Comparison of ENCODE assay signal across 20 cellular contexts in genomic region chr4:121778991-121779628, GRCh38. TPM values are rescaled to one million over a fixed set of nuclear protein-coding genes. Genes with fewer than 3 reads are reported as not detected.
"Had no signal": no experiment of that assay in that cellular context is flagged by ENCODE, and none has a peak within 500 bp of the region (broad histone marks: within the 10 kb centered on the region; RNA-seq: fewer than 3 reads in every experiment).

No MANE protein-coding gene starts in this region.

- H3K27me3 ChIP-seq: sigmoid colon had no signal

- H3K4me1 ChIP-seq: sigmoid colon had no signal

- H3K27ac ChIP-seq: epithelial cell of prostate, sigmoid colon had no signal

- H3K36me3 ChIP-seq: sigmoid colon had no signal

- ATAC-seq: activated T-helper 17 cell treated with anti-CD3 and anti-CD28 coated beads, Interleukin-2, amount 50 U/mL, for 72 hours; effector memory CD8-positive, alpha-beta T cell; naive thymus-derived CD8-positive, alpha-beta T cell; T-helper 17 cell had no signal

- DNase-seq: activated CD4-positive, alpha-beta T cell treated with anti-CD3 and anti-CD28 coated beads, Interleukin-2, amount 10 ng/mL, durations not matched to agents 7 days and 5 days; activated CD4-positive, CD25-positive, alpha-beta regulatory T cell; activated CD8-positive, alpha-beta memory T cell treated with anti-CD3 and anti-CD28 coated beads for 24 hours; activated naive CD4-positive, alpha-beta T cell treated with anti-CD3 and anti-CD28 coated beads for 36 hours; central memory CD4-positive, alpha-beta T cell; effector memory CD8-positive, alpha-beta T cell; hypothalamus; kidney glomerular epithelial cell; mammary epithelial cell; naive thymus-derived CD8-positive, alpha-beta T cell; nucleus accumbens; sigmoid colon; stimulated activated CD4-positive, alpha-beta T cell treated with anti-CD3 and anti-CD28 coated beads, Interleukin-2, amount 100 ng/mL, for 48 hours; stimulated activated CD8-positive, alpha-beta memory T cell treated with anti-CD3 and anti-CD28 coated beads, Interleukin-4, amount 100 ng/mL, for 48 hours; T-helper 17 cell had no signal

- H3K4me3 ChIP-seq: sigmoid colon had no signal

- H3K9me3 ChIP-seq: sigmoid colon had no signal

RNA-seq across cellular contexts. Expression of gene SMIM43, which starts 14.1 kb away (rescaled TPM):
- total RNA-seq: activated CD4-positive, alpha-beta T cell treated with anti-CD3 and anti-CD28 coated beads, Interleukin-2, amount 10 ng/mL, durations not matched to agents 7 days and 5 days; activated naive CD4-positive, alpha-beta T cell treated with anti-CD3 and anti-CD28 coated beads for 36 hours; mammary epithelial cell; mononuclear cell; naive thymus-derived CD8-positive, alpha-beta T cell; posterior vena cava; T-helper 17 cell; ureter had no signal
- polyA plus RNA-seq: naive thymus-derived CD8-positive, alpha-beta T cell had no signal
